1 cellular context compared by ENCODE assay signal in genomic region chr12:130868412-130868811, GRCh38.
A peak's percentile ranks its signal among the peaks of the same experiment; 100 is the strongest.
TF ChIP-seq lines count a peak whose summit lies in the region.

No MANE protein-coding gene starts in this region.

TF ChIP-seq in HepG2, 621 proteins besides CTCF, POLR2A, EP300 and RAD21:
- TF ChIP-seq ZNF326 (CRISPR knock-in tag; IDR thresholded peaks at IDR 0.05; ENCODE audit: borderline replicate concordance) (no peak), ARID5B (CRISPR knock-in tag; IDR thresholded peaks at IDR 0.05) (0 out of 2 replicates have a peak, but pooled peaks have one; percentile 24), GATAD2A (CRISPR knock-in tag; IDR thresholded peaks at IDR 0.05) (peak; percentile 30; the same call in 1 of the 2 replicates), ZNF761 (CRISPR knock-in tag; conservative IDR thresholded peaks at IDR 0.05) (no peak), NR2F6 (IDR thresholded peaks at IDR 0.05) (no peak), NR2F6 (CRISPR knock-in tag; IDR thresholded peaks at IDR 0.05) (0 out of 2 replicates have a peak, but pooled peaks have one; percentile 20), ZNF362 (CRISPR knock-in tag; IDR thresholded peaks at IDR 0.05; ENCODE audit: borderline replicate concordance) (0 out of 2 replicates have a peak, but pooled peaks have one; percentile 25), USF2 (IDR thresholded peaks at IDR 0.05; ENCODE audit: low read depth, low read length) (no peak), USF2 (CRISPR knock-in tag; IDR thresholded peaks at IDR 0.05; ENCODE audit: borderline replicate concordance) (no peak), ZNF292 (CRISPR knock-in tag; IDR thresholded peaks at IDR 0.05; ENCODE audit: borderline replicate concordance, low read depth) (no peak)
